Comparison of ENCODE assay signal across 20 cellular contexts in genomic region chr12:1792406-1792805, GRCh38. TPM values are rescaled to one million over a fixed set of nuclear protein-coding genes. Genes with fewer than 3 reads are reported as not detected.
DNase-seq lines count a peak whose midpoint lies in the region; ATAC-seq lines count a peak whose summit lies in the region.
"Had no signal": no experiment of that assay in that cellular context is flagged by ENCODE, and none has a peak within 500 bp of the region (broad histone marks: within the 10 kb centered on the region; RNA-seq: fewer than 3 reads in every experiment).

No MANE protein-coding gene starts in this region.

- H3K9ac ChIP-seq in BLaER1 treated with 17β-estradiol and CSF1 and Interleukin-3, amounts not matched to agents 10 nM and 100 nM, result peak overlapping the region in 6 of 11 experiments; percentile 2 to 45 (median 22); a peak in 8 of 22 replicates
- no peak overlapping the region for H3K9ac ChIP-seq in skeletal muscle tissue (ENCODE audit: low read depth in 1 of 3, low read length in 3 of 3)

- intact Hi-C loops in activated CD4-positive, alpha-beta T cell treated with anti-CD3 and anti-CD28 coated beads, Interleukin-2, amount 10 ng/mL, durations not matched to agents 24 days and 14 days (cut with micrococcal nuclease), result loop anchor here (10.0 kb wide), 1 partner anchor 212 kb away; the partner anchor contains the start of gene DCP1B

- H3K36me3 Mint-ChIP-seq in activated CD4-positive, alpha-beta T cell treated with anti-CD3 and anti-CD28 coated beads, Interleukin-2, amount 10 ng/mL, durations not matched to agents 24 days and 14 days (ENCODE audit: low read depth), result no peaks in the 10 kb centered on the region
- H3K36me3 Mint-ChIP-seq in activated T-helper 17 cell treated with anti-CD3 and anti-CD28 coated beads, Interleukin-2, amount 50 U/mL, for 72 hours (ENCODE audit: low read depth), result no peaks in the 10 kb centered on the region

- H3K4me2 ChIP-seq in BLaER1 treated with 17β-estradiol and CSF1 and Interleukin-3, amounts not matched to agents 10 nM and 100 nM, result peak overlapping the region in 9 of 11 experiments; percentile 17 to 62 (median 42); a peak in 17 of 22 replicates

- ATAC-seq in activated T-helper 17 cell treated with anti-CD3 and anti-CD28 coated beads, Interleukin-2, amount 50 U/mL, for 72 hours (replicated peaks), result no peak

- H3K4me3 ChIP-seq in BLaER1 treated with 17β-estradiol and CSF1 and Interleukin-3, amounts not matched to agents 10 nM and 100 nM, result no peak overlapping the region
- no peak overlapping the region for H3K4me3 ChIP-seq in skeletal muscle tissue (ENCODE audit: low read length in 3 of 3)

- no peak overlapping the region for H3K4me3 Mint-ChIP-seq in activated CD4-positive, alpha-beta T cell treated with anti-CD3 and anti-CD28 coated beads, Interleukin-2, amount 10 ng/mL, durations not matched to agents 24 days and 14 days
- H3K4me3 Mint-ChIP-seq in activated T-helper 17 cell treated with anti-CD3 and anti-CD28 coated beads, Interleukin-2, amount 50 U/mL, for 72 hours, result no peak overlapping the region

- peaks cover 9 to 46% (median 28%) of the 10 kb centered on the region in 11 experiments; a peak in 21 of 22 replicates for H3K36me3 ChIP-seq in BLaER1 treated with 17β-estradiol and CSF1 and Interleukin-3, amounts not matched to agents 10 nM and 100 nM
- H3K36me3 ChIP-seq in skeletal muscle tissue (ENCODE audit: control insufficient read depth in 3 of 3, insufficient read depth in 3 of 3, low read length in 3 of 3), result no peaks in the 10 kb centered on the region

- no peak overlapping the region for H3K27ac Mint-ChIP-seq in activated CD4-positive, alpha-beta T cell treated with anti-CD3 and anti-CD28 coated beads, Interleukin-2, amount 10 ng/mL, durations not matched to agents 24 days and 14 days
- H3K27ac Mint-ChIP-seq in activated T-helper 17 cell treated with anti-CD3 and anti-CD28 coated beads, Interleukin-2, amount 50 U/mL, for 72 hours, result peak overlapping the region; percentile 83

- no peaks in the 10 kb centered on the region for H3K9me3 ChIP-seq in BLaER1 treated with 17β-estradiol and CSF1 and Interleukin-3, amounts not matched to agents 10 nM and 100 nM (replicated peaks in 1 of 11)
- H3K9me3 ChIP-seq in skeletal muscle tissue (ENCODE audit: control insufficient read depth in 3 of 3, low read length in 3 of 3), result no peaks in the 10 kb centered on the region

- H3K9me3 Mint-ChIP-seq in activated CD4-positive, alpha-beta T cell treated with anti-CD3 and anti-CD28 coated beads, Interleukin-2, amount 10 ng/mL, durations not matched to agents 24 days and 14 days, result no peaks in the 10 kb centered on the region
- no peaks in the 10 kb centered on the region for H3K9me3 Mint-ChIP-seq in activated T-helper 17 cell treated with anti-CD3 and anti-CD28 coated beads, Interleukin-2, amount 50 U/mL, for 72 hours

- peaks cover 0 to 53% (median 35%) of the 10 kb centered on the region in 11 experiments; a peak in 15 of 22 replicates for H4K20me1 ChIP-seq in BLaER1 treated with 17β-estradiol and CSF1 and Interleukin-3, amounts not matched to agents 10 nM and 100 nM

- DNase-seq in activated CD4-positive, alpha-beta T cell treated with anti-CD3 and anti-CD28 coated beads, Interleukin-2, amount 10 ng/mL, durations not matched to agents 24 days and 14 days, result peak; percentile 51
- DNase-seq in activated CD4-positive, alpha-beta T cell treated with anti-CD3 and anti-CD28 coated beads for 4 hours, result no peak
- DNase-seq in amniotic stem cell (lab: John Stamatoyannopoulos, UW), result no peak
- no peak for DNase-seq in DMS 273 treated with DMSO at 0.1 percent for 48 hours (lab: John Stamatoyannopoulos, UW)
- no peak for DNase-seq in ecto neural progenitor cell (ENCODE audit: low spot score)
- DNase-seq: COR-L47, DMS153, KG1, NCI-H1436, NCI-H2029, NCI-H2171, NCI-H748 treated with DMSO at 0.1 percent for 48 hours, OCI-M1 had no signal

- H3K27ac ChIP-seq in BLaER1 treated with 17β-estradiol and CSF1 and Interleukin-3, amounts not matched to agents 10 nM and 100 nM, result peak overlapping the region in 5 of 11 experiments; percentile 9 to 50 (median 16); a peak in 5 of 22 replicates
- H3K27ac ChIP-seq in skeletal muscle tissue (ENCODE audit: low read depth, low read length), result peak overlapping the region; percentile 31
- H3K27ac ChIP-seq: C4-2B had no signal

- peaks cover 18% of the 10 kb centered on the region for H3K4me1 Mint-ChIP-seq in activated CD4-positive, alpha-beta T cell treated with anti-CD3 and anti-CD28 coated beads, Interleukin-2, amount 10 ng/mL, durations not matched to agents 24 days and 14 days
- H3K4me1 Mint-ChIP-seq in activated T-helper 17 cell treated with anti-CD3 and anti-CD28 coated beads, Interleukin-2, amount 50 U/mL, for 72 hours, result peaks cover 10% of the 10 kb centered on the region

- H3K4me1 ChIP-seq in BLaER1 treated with 17β-estradiol and CSF1 and Interleukin-3, amounts not matched to agents 10 nM and 100 nM, result peaks cover 38 to 80% (median 77%) of the 10 kb centered on the region in 10 experiments
- H3K4me1 ChIP-seq in skeletal muscle tissue (ENCODE audit: control insufficient read depth in 3 of 3, insufficient read depth in 3 of 3, low read length in 3 of 3), result peaks cover 34 to 53% (median 48%) of the 10 kb centered on the region in 3 donors

- no peaks in the 10 kb centered on the region for H3K27me3 Mint-ChIP-seq in activated CD4-positive, alpha-beta T cell treated with anti-CD3 and anti-CD28 coated beads, Interleukin-2, amount 10 ng/mL, durations not matched to agents 24 days and 14 days
- H3K27me3 Mint-ChIP-seq in activated T-helper 17 cell treated with anti-CD3 and anti-CD28 coated beads, Interleukin-2, amount 50 U/mL, for 72 hours, result no peaks in the 10 kb centered on the region

- no peaks in the 10 kb centered on the region for H3K27me3 ChIP-seq in BLaER1 treated with 17β-estradiol and CSF1 and Interleukin-3, amounts not matched to agents 10 nM and 100 nM
- no peaks in the 10 kb centered on the region for H3K27me3 ChIP-seq in skeletal muscle tissue (ENCODE audit: control insufficient read depth in 3 of 3, insufficient read depth in 3 of 3, low read length in 3 of 3)

RNA-seq across cellular contexts. Expression of gene LRTM2, which starts 28.0 kb away (rescaled TPM):
- total RNA-seq in activated CD4-positive, alpha-beta T cell treated with anti-CD3 and anti-CD28 coated beads, Interleukin-2, amount 10 ng/mL, durations not matched to agents 24 days and 14 days, result 0.05 and 0.16 TPM in 2 replicates
- not detected for total RNA-seq in activated T-helper 17 cell treated with anti-CD3 and anti-CD28 coated beads, Interleukin-2, amount 50 U/mL, for 72 hours
- not detected for total RNA-seq in skeletal muscle tissue
- total RNA-seq: A172, NCI-H460, RPMI7951 had no signal

Comparison
In these comparisons a context has a peak if more than half of its experiments do, and no peak if none do; other contexts are left out.
1. H3K9ac ChIP-seq: peak in BLaER1 treated with 17β-estradiol and CSF1 and Interleukin-3, amounts not matched to agents 10 nM and 100 nM (6 of 11); none in skeletal muscle tissue (0 of 3).